ENCODE assay signal across 9 cellular contexts in genomic region chr9:33167949-33168535, GRCh38. TPM values are rescaled to one million over a fixed set of nuclear protein-coding genes. Genes with fewer than 3 reads are reported as not detected.
DNase-seq lines count a peak whose midpoint lies in the region; ATAC-seq, FAIRE-seq and TF ChIP-seq lines count a peak whose summit lies in the region.
"Had no signal": no experiment of that assay in that cellular context is flagged by ENCODE, and none has a peak within 500 bp of the region (broad histone marks: within the 10 kb centered on the region; RNA-seq: fewer than 3 reads in every experiment).

No MANE protein-coding gene starts in this region.

- H3K9ac ChIP-seq in astrocyte (ENCODE audit: low read length): peak overlapping the region; percentile 74

- H3K27me3 ChIP-seq in astrocyte (ENCODE audit: insufficient read depth, low read length): no peaks in the 10 kb centered on the region
- no peaks in the 10 kb centered on the region for H3K27me3 ChIP-seq in lower lobe of right lung (ENCODE audit: low read depth)

- H3K27ac Mint-ChIP-seq in astrocyte (ENCODE audit: unreplicated experiment): no peak overlapping the region

- peak overlapping the region; percentile 86 for H3K4me2 ChIP-seq in astrocyte (ENCODE audit: low read length)

- peaks cover 22% of the 10 kb centered on the region for H3K4me1 Mint-ChIP-seq in astrocyte (ENCODE audit: low read depth, unreplicated experiment)

- H3K4me3 ChIP-seq in astrocyte (ENCODE audit: insufficient read depth, low read depth, low read length): peak overlapping the region; percentile 57
- peak overlapping the region; percentile 86 for H3K4me3 ChIP-seq in lower lobe of right lung

- H3K4me1 ChIP-seq in astrocyte (ENCODE audit: insufficient read depth, low read length): peaks cover 35% of the 10 kb centered on the region
- peaks cover 54% of the 10 kb centered on the region for H3K4me1 ChIP-seq in lower lobe of right lung

- no peaks in the 10 kb centered on the region for H3K36me3 Mint-ChIP-seq in astrocyte (ENCODE audit: low read depth, unreplicated experiment)

- intact Hi-C loops in lower lobe of right lung (cut with DNase I): no loop called here

- DNase-seq in GM12891 (ENCODE audit: insufficient read length, low spot score) (no peak), Kasumi-1 (lab: John Stamatoyannopoulos, UW) (peak; percentile 21 to 59), astrocyte (ENCODE audit: low read depth) (no peak), lower lobe of right lung (peak; percentile 54), ureter (ENCODE audit: low spot score) (peak; percentile 43), NCI-H1092 (lab: John Stamatoyannopoulos, UW) (no peak), GM12892 (ENCODE audit: insufficient read length) (no peak)

- peak overlapping the region; percentile 76 for H3K4me3 Mint-ChIP-seq in astrocyte (ENCODE audit: unreplicated experiment)

- peaks cover 22% of the 10 kb centered on the region for H4K20me1 ChIP-seq in astrocyte (ENCODE audit: insufficient read depth, low read length)

- H3K9me3 ChIP-seq in astrocyte (ENCODE audit: insufficient read depth, low read depth, low read length) (no peaks in the 10 kb centered on the region), lower lobe of right lung (no peaks in the 10 kb centered on the region)

- TF ChIP-seq CTCF in astrocyte (IDR thresholded peaks at IDR 0.05; ENCODE audit: insufficient read depth, low read depth, low read length) (no peak), lower lobe of right lung (IDR thresholded peaks at IDR 0.05) (no peak)

- peaks cover 40% of the 10 kb centered on the region for H3K79me2 ChIP-seq in astrocyte (ENCODE audit: insufficient read depth, low read length)

- peaks cover 4% of the 10 kb centered on the region for H3K27me3 Mint-ChIP-seq in astrocyte (ENCODE audit: low read depth, unreplicated experiment)

- no peaks in the 10 kb centered on the region for H3K9me3 Mint-ChIP-seq in astrocyte (ENCODE audit: unreplicated experiment)

- FAIRE-seq in GM12891 (lab: Jason Lieb, UNC) (peak; percentile 9), astrocyte (lab: Jason Lieb, UNC) (no peak), GM12892 (lab: Jason Lieb, UNC) (no peak)
- FAIRE-seq: TTC549 had no signal

- H3K27ac ChIP-seq in astrocyte (ENCODE audit: low read depth, low read length) (peak overlapping the region; percentile 67), lower lobe of right lung (peak overlapping the region; percentile 97)

- no peak for ATAC-seq in lower lobe of right lung
- ATAC-seq in GM21825 (IDR thresholded peaks at IDR 0.05; ENCODE audit: unreplicated experiment): no peak

- H2AFZ ChIP-seq in astrocyte (ENCODE audit: low read depth, low read length): peak overlapping the region; percentile 93

- H3K36me3 ChIP-seq in astrocyte (ENCODE audit: insufficient read depth, low read length) (no peaks in the 10 kb centered on the region), lower lobe of right lung (no peaks in the 10 kb centered on the region)

- TF ChIP-seq POLR2A in GM12891 (IDR thresholded peaks at IDR 0.05; ENCODE audit: low read depth, low read length) (no peak), GM12892 (IDR thresholded peaks at IDR 0.05; ENCODE audit: low read depth, low read length) (no peak)

TF ChIP-seq in GM12891, 5 proteins besides CTCF, POLR2A, EP300 and RAD21:
- TF ChIP-seq TAF1 (IDR thresholded peaks at IDR 0.05; ENCODE audit: low read depth, low read length) (no peak), PAX5 (IDR thresholded peaks at IDR 0.05; ENCODE audit: insufficient read depth, low read length, severe bottlenecking) (no peak), POLR2AphosphoS5 (IDR thresholded peaks at IDR 0.05; ENCODE audit: low read depth, low read length) (no peak), POU2F2 (IDR thresholded peaks at IDR 0.05; ENCODE audit: low read depth, low read length) (no peak), SPI1 (IDR thresholded peaks at IDR 0.05; ENCODE audit: low read depth, low read length) (no peak)

RNA-seq across cellular contexts. Expression of gene B4GALT1, which starts 0.9 kb away (rescaled TPM):
- polyA plus RNA-seq in GM12891 (2012; ENCODE audit: low read depth, missing spikeins): 35.2 TPM
- 93.1 and 103 TPM in 2 replicates for total RNA-seq in astrocyte
- total RNA-seq in lower lobe of right lung: 72.0 TPM
- 107 TPM for total RNA-seq in ureter
- polyA plus RNA-seq in GM12892 (2012; ENCODE audit: missing spikeins): 33.9 TPM

Comparison
In these comparisons a context has a peak if more than half of its experiments do, and no peak if none do; other contexts are left out.
1. DNase-seq: peak in Kasumi-1 (2 of 2), lower lobe of right lung (single experiment) and ureter (single experiment); none in GM12891 (single experiment), astrocyte (single experiment), NCI-H1092 (single experiment) and GM12892 (single experiment).